Comparison of ENCODE assay signal across 8 cellular contexts in the genomic region with DNA sequence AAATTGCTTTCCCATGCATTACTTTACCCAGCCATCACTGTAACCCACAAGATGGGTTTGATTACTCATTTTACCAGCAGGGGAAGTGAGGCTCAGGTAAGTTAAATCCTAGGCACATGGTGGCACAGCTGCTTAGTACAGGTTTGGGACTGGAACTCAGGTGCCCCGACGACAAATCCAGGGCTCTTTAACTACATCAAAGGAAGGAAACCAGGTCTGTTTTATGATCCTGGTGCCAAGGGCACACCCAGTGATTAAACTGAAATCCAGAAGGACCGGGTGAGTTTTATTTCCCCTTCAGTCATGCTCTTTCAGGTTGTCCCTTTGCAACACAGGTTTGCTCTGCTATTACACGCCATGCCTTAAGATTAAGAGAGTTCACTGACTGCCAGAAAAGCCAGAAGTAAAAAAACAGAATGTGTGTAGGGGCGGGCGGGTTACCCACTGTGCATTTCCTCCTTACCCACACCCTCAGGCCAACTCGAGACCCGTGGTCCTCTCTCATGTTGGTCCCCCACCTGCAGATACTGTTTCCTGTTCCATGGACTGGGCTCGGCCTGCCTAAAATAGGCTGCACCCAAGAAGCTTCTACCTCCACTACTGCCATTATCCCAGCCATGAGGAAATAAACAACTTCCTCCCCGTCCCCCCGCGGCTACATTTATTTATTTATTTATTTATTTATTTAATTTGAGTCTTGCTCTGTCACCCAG. TPM values are rescaled to one million over a fixed set of nuclear protein-coding genes. Genes with fewer than 3 reads are reported as not detected.
DNase-seq lines count a peak whose midpoint lies in the region; ATAC-seq and TF ChIP-seq lines count a peak whose summit lies in the region.

No MANE protein-coding gene starts in this region.

- H3K4me2 ChIP-seq in skeletal muscle satellite cell (ENCODE audit: low read length), result peak overlapping the region; percentile 78

- no peaks in the 10 kb centered on the region for H3K36me3 ChIP-seq in HAP-1 (replicated peaks)
- H3K36me3 ChIP-seq in skeletal muscle satellite cell (ENCODE audit: insufficient read depth, low read length), result no peaks in the 10 kb centered on the region

- H3K9me3 ChIP-seq in HAP-1, result no peaks in the 10 kb centered on the region
- H3K9me3 ChIP-seq in skeletal muscle satellite cell (replicated peaks; ENCODE audit: low read length), result no peaks in the 10 kb centered on the region

- H3K9me3 Mint-ChIP-seq in T-helper 1 cell treated with Interleukin-12 subunit alpha and Interleukin-12 subunit beta and Interleukin-4 antibody, amounts not matched to agents 30 μg/mL and 1 μg/mL, for 36 hours, result no peaks in the 10 kb centered on the region

- H3K27me3 Mint-ChIP-seq in T-helper 1 cell treated with Interleukin-12 subunit alpha and Interleukin-12 subunit beta and Interleukin-4 antibody, amounts not matched to agents 30 μg/mL and 1 μg/mL, for 36 hours (ENCODE audit: low read depth), result no peaks in the 10 kb centered on the region

- peak overlapping the region; percentile 82 for H3K27ac Mint-ChIP-seq in T-helper 1 cell treated with Interleukin-12 subunit alpha and Interleukin-12 subunit beta and Interleukin-4 antibody, amounts not matched to agents 30 μg/mL and 1 μg/mL, for 36 hours

- H3K4me3 ChIP-seq in HAP-1 (peak overlapping the region; percentile 23), skeletal muscle satellite cell (ENCODE audit: low read length) (peak overlapping the region; percentile 71)

- peaks cover 2% of the 10 kb centered on the region for H3K36me3 Mint-ChIP-seq in T-helper 1 cell treated with Interleukin-12 subunit alpha and Interleukin-12 subunit beta and Interleukin-4 antibody, amounts not matched to agents 30 μg/mL and 1 μg/mL, for 36 hours (ENCODE audit: low read depth)

- H3K4me1 Mint-ChIP-seq in T-helper 1 cell treated with Interleukin-12 subunit alpha and Interleukin-12 subunit beta and Interleukin-4 antibody, amounts not matched to agents 30 μg/mL and 1 μg/mL, for 36 hours (ENCODE audit: low read depth), result peaks cover 40% of the 10 kb centered on the region

- H3K4me1 ChIP-seq in HAP-1, result no peaks in the 10 kb centered on the region
- peaks cover 14% of the 10 kb centered on the region for H3K4me1 ChIP-seq in skeletal muscle satellite cell (ENCODE audit: control insufficient read depth, insufficient read depth, low read length)

- ATAC-seq in GM21447 (IDR thresholded peaks at IDR 0.05; ENCODE audit: unreplicated experiment) (no peak), GM18519 (IDR thresholded peaks at IDR 0.05; ENCODE audit: low FRiP score, unreplicated experiment) (no peak)

- no peaks in the 10 kb centered on the region for H3K27me3 ChIP-seq in HAP-1 (ENCODE audit: low read depth)
- H3K27me3 ChIP-seq in skeletal muscle satellite cell (ENCODE audit: control insufficient read depth, insufficient read depth, low read length), result peaks cover 68% of the 10 kb centered on the region

- DNase-seq in HAP-1 (ENCODE audit: low spot score in 2 of 2), result no peak
- DNase-seq in germinal center (ENCODE audit: low spot score), result peak; percentile 24
- DNase-seq in GM10266 (ENCODE audit: extremely low spot score), result no peak
- DNase-seq in HUDEP-2 (lab: John Stamatoyannopoulos, UW; ENCODE audit: unreplicated experiment in 76 of 76), result no peak

- H3K4me3 Mint-ChIP-seq in T-helper 1 cell treated with Interleukin-12 subunit alpha and Interleukin-12 subunit beta and Interleukin-4 antibody, amounts not matched to agents 30 μg/mL and 1 μg/mL, for 36 hours, result peak overlapping the region; percentile 93

- in situ Hi-C loops in HAP-1 (cut with MboI; ENCODE audit: low sequenced_read_pairs), result no loop called here

- H3K9ac ChIP-seq in skeletal muscle satellite cell (ENCODE audit: low read depth, low read length), result no peak overlapping the region

- no peak for TF ChIP-seq CTCF in GM10266 (IDR thresholded peaks at IDR 0.05; ENCODE audit: control insufficient read depth, insufficient read depth, low read depth, missing control alignments)

RNA-seq across cellular contexts. Expression of gene KDM7A, which starts 55.2 kb away (rescaled TPM):
- total RNA-seq in skeletal muscle satellite cell (2012; rRNA removed), result 2.8 and 4.4 TPM in 2 replicates
